ENCODE assay signal across 12 cellular contexts in the genomic region with DNA sequence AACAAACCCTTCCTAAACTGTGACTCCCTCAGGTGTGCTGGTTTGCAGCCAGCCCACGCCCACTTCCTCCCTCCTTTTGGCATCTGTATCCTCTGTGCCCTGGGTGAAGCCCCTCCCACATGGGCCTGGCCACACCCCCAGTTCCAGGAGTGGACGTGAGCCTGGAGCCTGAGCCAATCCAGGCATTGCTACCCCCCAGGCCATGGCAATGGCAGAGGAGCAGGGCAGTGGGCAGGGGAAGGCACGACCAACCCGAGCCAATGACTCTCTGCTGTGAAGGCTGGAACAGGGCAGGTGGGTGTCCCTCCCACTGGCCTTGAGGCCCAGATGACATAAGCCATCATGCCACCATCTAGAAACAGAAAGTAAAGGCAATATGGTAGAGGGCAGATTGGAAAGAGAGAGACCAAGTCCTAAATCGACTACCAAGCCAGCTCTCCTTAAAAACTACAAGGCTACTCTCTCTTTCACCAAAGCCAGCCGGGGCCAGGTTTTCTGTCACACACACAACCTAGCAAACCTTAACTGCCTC. TPM values are rescaled to one million over a fixed set of nuclear protein-coding genes. Genes with fewer than 3 reads are reported as not detected.
DNase-seq lines count a peak whose midpoint lies in the region; ATAC-seq, FAIRE-seq and TF ChIP-seq lines count a peak whose summit lies in the region.
"Had no signal": no experiment of that assay in that cellular context is flagged by ENCODE, and none has a peak within 500 bp of the region (broad histone marks: within the 10 kb centered on the region; RNA-seq: fewer than 3 reads in every experiment).

No MANE protein-coding gene starts in this region.

- ATAC-seq in pancreas, result peak; percentile 79 to 84 (median 82)
- ATAC-seq in HG02759 (IDR thresholded peaks at IDR 0.05; ENCODE audit: unreplicated experiment), result no peak
- ATAC-seq in CD8-positive, alpha-beta T cell, result no peak

- no peak overlapping the region for H3K4me3 ChIP-seq in LNCaP clone FGC (ENCODE audit: low read depth, low read length)
- peak overlapping the region in 1 of 4 donors; percentile 7 for H3K4me3 ChIP-seq in pancreas
- no peak overlapping the region for H3K4me3 ChIP-seq in brain microvascular endothelial cell (ENCODE audit: low read depth, low read length)
- no peak overlapping the region for H3K4me3 ChIP-seq in CD8-positive, alpha-beta T cell (ENCODE audit: low read depth, low read length)
- H3K4me3 ChIP-seq: coronary artery, vagina had no signal

- H3K27ac ChIP-seq in pancreas (peak overlapping the region; percentile 72 to 92 (median 73)), brain microvascular endothelial cell (no peak overlapping the region)
- H3K27ac ChIP-seq in CD8-positive, alpha-beta T cell (ENCODE audit: low read depth, low read length), result no peak overlapping the region
- H3K27ac ChIP-seq: vagina had no signal

- H3K9me3 Mint-ChIP-seq in CD8-positive, alpha-beta T cell, result no peaks in the 10 kb centered on the region

- H3K4me3 Mint-ChIP-seq in CD8-positive, alpha-beta T cell, result no peak overlapping the region

- TF ChIP-seq CTCF in LNCaP clone FGC (IDR thresholded peaks at IDR 0.05; ENCODE audit: control insufficient read depth, extremely low read depth, insufficient read depth), result no peak
- TF ChIP-seq CTCF in pancreas (IDR thresholded peaks at IDR 0.05), result no peak
- no peak for TF ChIP-seq CTCF in brain microvascular endothelial cell (IDR thresholded peaks at IDR 0.05; ENCODE audit: low read depth, low read length, missing control alignments)
- no peak for TF ChIP-seq CTCF in CD8-positive, alpha-beta T cell (IDR thresholded peaks at IDR 0.05)

- H3K4me1 ChIP-seq in pancreas, result peaks cover 38 to 48% (median 43%) of the 10 kb centered on the region in 3 donors
- no peaks in the 10 kb centered on the region for H3K4me1 ChIP-seq in CD8-positive, alpha-beta T cell (ENCODE audit: insufficient read depth, low read length)

- H3K27me3 Mint-ChIP-seq in CD8-positive, alpha-beta T cell (ENCODE audit: low read depth), result peaks cover 2% of the 10 kb centered on the region

- CTCF ChIA-PET in CD8-positive, alpha-beta T cell (lab: Charles Lee), result no interaction called here

- H3K36me3 ChIP-seq in pancreas (no peaks in the 10 kb centered on the region), brain microvascular endothelial cell (replicated peaks) (no peaks in the 10 kb centered on the region)
- no peaks in the 10 kb centered on the region for H3K36me3 ChIP-seq in CD8-positive, alpha-beta T cell (ENCODE audit: insufficient read depth, low read length)
- H3K36me3 ChIP-seq: vagina had no signal

- DNase-seq in NCI-H1436 (lab: John Stamatoyannopoulos, UW) (peak; percentile 60), NCI-H1436 treated with DMSO at 0.1 percent for 48 hours (lab: John Stamatoyannopoulos, UW) (no peak), LNCaP clone FGC (ENCODE audit: low read depth) (peak; percentile 98), ecto neural progenitor cell (ENCODE audit: low spot score) (peak; percentile 58), pancreas (peak; percentile 87 to 96 (median 92)), brain microvascular endothelial cell (no peak)
- no peak for DNase-seq in CD8-positive, alpha-beta T cell
- DNase-seq: ACHN had no signal

- intact Hi-C loops in pancreas (cut with DNase I), result no loop called here
- intact Hi-C loops in CD8-positive, alpha-beta T cell (cut with DNase I, micrococcal nuclease), result no loop called here

- FAIRE-seq in pancreas (lab: Jason Lieb, UNC), result no peak
- FAIRE-seq: islet of Langerhans had no signal

- H3K9me3 ChIP-seq in pancreas, result no peaks in the 10 kb centered on the region
- H3K9me3 ChIP-seq in CD8-positive, alpha-beta T cell (ENCODE audit: low read length), result no peaks in the 10 kb centered on the region
- H3K9me3 ChIP-seq: vagina had no signal

- 34 to 38% methylated on average over 6 of the region's 6 CpGs for WGBS in pancreas, 2 donors

- in situ Hi-C loops in brain microvascular endothelial cell (cut with HindIII; ENCODE audit: low pct_ligation_motif_present, low sequenced_read_pairs), result no loop called here

- H3K36me3 Mint-ChIP-seq in CD8-positive, alpha-beta T cell, result no peaks in the 10 kb centered on the region

- no peak overlapping the region for H3K27ac Mint-ChIP-seq in CD8-positive, alpha-beta T cell

- POLR2A ChIA-PET in CD8-positive, alpha-beta T cell (lab: Charles Lee), result no interaction called here

- H3K27me3 ChIP-seq in pancreas (no peaks in the 10 kb centered on the region), brain microvascular endothelial cell (replicated peaks) (no peaks in the 10 kb centered on the region)
- H3K27me3 ChIP-seq in CD8-positive, alpha-beta T cell (ENCODE audit: insufficient read depth, low read length), result no peaks in the 10 kb centered on the region
- H3K27me3 ChIP-seq: vagina had no signal

- H3K4me1 Mint-ChIP-seq in CD8-positive, alpha-beta T cell (ENCODE audit: low read depth), result no peaks in the 10 kb centered on the region

RNA-seq across cellular contexts. Expression of a gene that starts 18.6 kb away (rescaled TPM):
- 100 to 1,000 TPM in 1 of 6 donors, 10 to 100 TPM in 5; 42.3 to 122 (median 73.6) TPM for total RNA-seq in pancreas
- 10 to 100 TPM; 26.0 to 26.8 TPM for polyA plus RNA-seq in pancreas
- 1 to 10 TPM; 1.4 to 1.8 TPM for total RNA-seq in CD8-positive, alpha-beta T cell

Comparison
In these comparisons a context has a peak if more than half of its experiments do, and no peak if none do; other contexts are left out.
1. DNase-seq: peak in NCI-H1436 (single experiment), LNCaP clone FGC (single experiment), ecto neural progenitor cell (single experiment) and pancreas (6 of 6); none in NCI-H1436 treated with DMSO at 0.1 percent for 48 hours (single experiment), brain microvascular endothelial cell (single experiment) and CD8-positive, alpha-beta T cell (0 of 7).
2. ATAC-seq: peak in pancreas (4 of 4); none in HG02759 (single experiment) and CD8-positive, alpha-beta T cell (single experiment).
3. H3K27ac ChIP-seq: peak in pancreas (4 of 4); none in brain microvascular endothelial cell (single experiment) and CD8-positive, alpha-beta T cell (single experiment).
4. RNA of a gene that starts 18.6 kb away (total RNA-seq): 42.3 to 122 TPM in pancreas; 1.4 to 1.8 TPM in CD8-positive, alpha-beta T cell; every median in the first group is over 10 times any median in the second.